ENCODE assay signal across 25 cellular contexts in genomic region chr16:49822649-49823370, GRCh38. TPM values are rescaled to one million over a fixed set of nuclear protein-coding genes. Genes with fewer than 3 reads are reported as not detected.
DNase-seq lines count a peak whose midpoint lies in the region; ATAC-seq, FAIRE-seq and TF ChIP-seq lines count a peak whose summit lies in the region.
"Had no signal": no experiment of that assay in that cellular context is flagged by ENCODE, and none has a peak within 500 bp of the region (broad histone marks: within the 10 kb centered on the region; RNA-seq: fewer than 3 reads in every experiment).

No MANE protein-coding gene starts in this region.

- no peaks in the 10 kb centered on the region for H3K9me3 Mint-ChIP-seq in neural crest cell
- H3K9me3 Mint-ChIP-seq: CD8-positive, alpha-beta T cell had no signal

- H3K36me3 ChIP-seq in kidney (ENCODE audit: control insufficient read depth in 1 of 2, insufficient read depth in 2 of 2, low read length in 2 of 2): no peaks in the 10 kb centered on the region

- no peak overlapping the region for H3K4me3 ChIP-seq in kidney (ENCODE audit: low read length in 2 of 2)

- no peak overlapping the region for H3K27ac ChIP-seq in kidney (ENCODE audit: low read depth in 2 of 2, low read length in 2 of 2)
- H3K27ac ChIP-seq: 22Rv1, RWPE1 had no signal

- TF ChIP-seq CTCF in kidney (IDR thresholded peaks at IDR 0.05; ENCODE audit: borderline replicate concordance, extremely low read depth, insufficient read depth) (no peak), neural crest cell (conservative IDR thresholded peaks at IDR 0.05) (no peak)

- intact Hi-C loops in kidney (cut with DNase I): no loop called here

- H3K4me1 ChIP-seq in kidney (ENCODE audit: control insufficient read depth in 1 of 2, insufficient read depth in 1 of 2, low read depth in 1 of 2, low read length in 2 of 2): peaks cover 0 to 3% of the 10 kb centered on the region in 2 donors

- H3K27me3 Mint-ChIP-seq in neural crest cell (ENCODE audit: low read depth): no peaks in the 10 kb centered on the region

- DNase-seq in DMS 273 (lab: John Stamatoyannopoulos, UW; ENCODE audit: unreplicated experiment) (peak; percentile 47), DMS 273 treated with DMSO at 0.1 percent for 48 hours (lab: John Stamatoyannopoulos, UW) (no peak), SK-N-DZ (ENCODE audit: low spot score) (peak; percentile 34), kidney (peak; percentile 25), neural crest cell (ENCODE audit: low read depth, low spot score) (no peak), COLO668 (lab: John Stamatoyannopoulos, UW; ENCODE audit: unreplicated experiment) (no peak)
- DNase-seq: ACHN; Calu3; CD8-positive, alpha-beta T cell; EL; GOT3; Karpas-422; MV-4-11; NCI-H1417; NCI-H187; NCI-H526; NK-92 treated with Interleukin-12 subunit alpha and Interleukin-12 subunit beta, amount 100 ng/mL, for 24 hours; SHP77 treated with DMSO at 0.1 percent for 48 hours; SK-N-SH had no signal

- H3K4me1 Mint-ChIP-seq in neural crest cell: peaks cover 40% of the 10 kb centered on the region
- H3K4me1 Mint-ChIP-seq: IgD-negative memory B cell had no signal

- H3K4me3 Mint-ChIP-seq in neural crest cell: no peak overlapping the region
- H3K4me3 Mint-ChIP-seq: CD8-positive, alpha-beta T cell; IgD-negative memory B cell had no signal

- peaks cover under 1% of the 10 kb centered on the region for H3K36me3 Mint-ChIP-seq in neural crest cell (ENCODE audit: low read depth)
- H3K36me3 Mint-ChIP-seq: CD8-positive, alpha-beta T cell; IgD-negative memory B cell had no signal

- H3K9me3 ChIP-seq in kidney (ENCODE audit: control insufficient read depth in 1 of 2, low read length in 2 of 2): no peaks in the 10 kb centered on the region
- H3K9me3 ChIP-seq: SK-N-SH had no signal

- FAIRE-seq in kidney (lab: Jason Lieb, UNC): no peak

- peak overlapping the region; percentile 29 for H3K27ac Mint-ChIP-seq in neural crest cell (ENCODE audit: unreplicated experiment)
- H3K27ac Mint-ChIP-seq: CD8-positive, alpha-beta T cell; IgD-negative memory B cell had no signal

- no peak overlapping the region for H3K9ac ChIP-seq in kidney (ENCODE audit: low read length in 2 of 2)
- H3K9ac ChIP-seq: SK-N-SH had no signal

- no peak for ATAC-seq in HG03342 (IDR thresholded peaks at IDR 0.05; ENCODE audit: unreplicated experiment)
- no peak for ATAC-seq in HG03378 (IDR thresholded peaks at IDR 0.05; ENCODE audit: unreplicated experiment)
- ATAC-seq: CD8-positive, alpha-beta T cell; HCT116 had no signal

RNA-seq across cellular contexts. Expression of gene ZNF423, which starts 33.1 kb away (rescaled TPM):
- polyA plus RNA-seq in SK-N-DZ (2014; cell fraction: cytosol; rRNA removed): 4.8 and 5.4 TPM in 2 replicates
- polyA plus RNA-seq in SK-N-DZ (2014; cell fraction: nucleus; rRNA removed): 1.7 and 2.6 TPM in 2 replicates
- total RNA-seq in kidney: 8.4 TPM
- 2.0 TPM for polyA plus RNA-seq in kidney (ENCODE audit: insufficient read depth, low read depth, low replicate concordance)
- 55.0 and 55.4 TPM in 2 replicates for total RNA-seq in neural crest cell
- total RNA-seq: Calu3; CD8-positive, alpha-beta T cell had no signal
- polyA plus RNA-seq: IgD-negative memory B cell had no signal

Comparison
In these comparisons a context has a peak if more than half of its experiments do, and no peak if none do; other contexts are left out.
1. DNase-seq: peak in DMS 273 (single experiment), SK-N-DZ (single experiment) and kidney (single experiment); none in DMS 273 treated with DMSO at 0.1 percent for 48 hours (single experiment), neural crest cell (single experiment) and COLO668 (single experiment).